Comparison of ENCODE assay signal across 7 cellular contexts in the genomic region with DNA sequence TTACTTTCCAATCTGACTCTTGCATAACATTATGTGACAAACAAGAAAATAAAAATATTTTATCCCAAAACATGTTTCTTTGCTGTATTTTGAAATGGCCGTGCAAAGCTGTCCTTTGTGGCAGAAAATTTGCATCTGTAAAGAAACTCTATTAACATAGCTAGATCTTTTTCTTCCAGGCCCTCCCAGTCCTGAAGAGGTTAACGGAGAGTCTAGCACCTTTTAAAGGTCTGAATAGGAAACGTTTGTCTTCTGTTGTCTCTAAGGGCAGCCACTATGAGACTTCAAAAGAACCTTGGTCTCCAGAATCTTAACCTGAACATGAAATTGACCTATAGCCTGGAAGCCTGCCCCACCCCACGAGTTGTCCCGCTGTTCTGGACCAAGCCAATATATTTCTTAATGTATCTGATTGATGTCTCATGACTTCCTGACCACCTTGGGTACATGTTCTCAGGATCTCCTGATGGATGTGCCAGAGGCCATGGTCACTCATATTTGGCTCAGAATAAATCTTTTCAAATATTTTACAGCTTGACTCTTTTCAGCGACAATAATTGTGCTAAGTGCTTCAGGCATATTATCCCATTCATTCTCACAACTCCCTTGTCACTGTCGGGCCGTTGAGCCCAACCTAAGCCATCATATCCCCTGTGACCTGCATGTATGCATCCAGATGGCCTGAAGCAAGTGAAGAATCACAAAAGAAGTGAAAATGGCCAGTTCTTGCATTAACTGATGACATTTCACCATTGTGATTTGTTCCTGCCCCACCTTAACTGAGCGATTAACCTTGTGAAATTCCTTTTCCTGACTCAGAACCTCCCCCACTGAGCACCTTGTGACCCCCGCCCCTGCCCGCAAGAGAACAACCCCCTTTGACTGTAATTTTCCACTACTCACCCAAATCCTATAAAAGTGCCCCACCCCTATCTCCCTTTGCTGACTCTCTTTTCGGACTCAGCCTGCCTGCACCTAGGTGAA.
DNase-seq lines count a peak whose midpoint lies in the region; TF ChIP-seq lines count a peak whose summit lies in the region.
"Not testable (repeated sequence)": the region's sequence is repeated elsewhere in the genome, so short reads cannot be mapped to it uniquely, and the experiment has no call there.

No MANE protein-coding gene starts in this region.

- not testable (repeated sequence) for H4K8ac ChIP-seq in H9 (replicated peaks; ENCODE audit: insufficient read length, low read depth, low read length)

- not testable (repeated sequence) for H3K27me3 Mint-ChIP-seq in Calu3 (ENCODE audit: unreplicated experiment); H9 (ENCODE audit: low read depth); glutamatergic neuron (ENCODE audit: unreplicated experiment); neural progenitor cell (ENCODE audit: insufficient read depth, low read depth)

- peak overlapping the region; percentile 94 for H3K27ac ChIP-seq in H9 (ENCODE audit: insufficient read length, low read depth, low read length)
- peak overlapping the region; percentile 95 for H3K27ac ChIP-seq in HUES48 (ENCODE audit: low read depth, low read length)
- H3K27ac ChIP-seq in PC-9: 0 out of 2 replicates have a peak overlapping the region, but pooled peaks have one; percentile 23
- H3K27ac ChIP-seq in neural progenitor cell: not testable (repeated sequence)

- not testable (repeated sequence) for H3K18ac ChIP-seq in H9 (ENCODE audit: insufficient read length, low read depth, low read length)

- not testable (repeated sequence) for TF ChIP-seq CTCF in Calu3 (IDR thresholded peaks at IDR 0.05; ENCODE audit: unreplicated experiment); H9 (conservative IDR thresholded peaks at IDR 0.05); PC-9 (conservative IDR thresholded peaks at IDR 0.05); glutamatergic neuron (IDR thresholded peaks at IDR 0.05; ENCODE audit: partially characterized antibody, unreplicated experiment); neural progenitor cell (IDR thresholded peaks at IDR 0.05)

- not testable (repeated sequence) for H3K23me2 ChIP-seq in H9 (ENCODE audit: insufficient read length, low read depth, low read length, poor library complexity, severe bottlenecking)

- not testable (repeated sequence) for H3K4ac ChIP-seq in H9 (ENCODE audit: low read depth, low read length)

- peak overlapping the region; percentile 33 for H3K4me2 ChIP-seq in H9 (ENCODE audit: insufficient read depth, insufficient read length, low read length)
- H3K4me2 ChIP-seq in PC-9: peak overlapping the region; percentile 31; the same call in 1 of the 2 replicates
- not testable (repeated sequence) for H3K4me2 ChIP-seq in neural progenitor cell

- H2BK15ac ChIP-seq in H9 (ENCODE audit: low read depth, low read length): not testable (repeated sequence)

- peak overlapping the region; percentile 32 for H3K4me3 ChIP-seq in HUES48 (ENCODE audit: low read depth, low read length)
- H3K4me3 ChIP-seq in PC-9, neural progenitor cell: not testable (repeated sequence)

- H3K27me3 ChIP-seq in H9 (ENCODE audit: insufficient read depth, low read length); HUES48 (ENCODE audit: control insufficient read depth, insufficient read depth, low read length); PC-9 (ENCODE audit: insufficient read depth, low read depth); neural progenitor cell: not testable (repeated sequence)

- WGBS in H9 (ENCODE audit: extremely low coverage, insufficient read length, low lambda C conversion rate): no CpG with 5 or more reads among the region's 12 CpGs

- not testable (repeated sequence) for H2AK5ac ChIP-seq in H9 (ENCODE audit: insufficient read length, low read length)

- H3K4me3 Mint-ChIP-seq in Calu3 (ENCODE audit: low read depth, unreplicated experiment) (peak overlapping the region; percentile 26), H9 (peak overlapping the region in 1 of 2 experiments; percentile 37; a peak in 2 of 5 replicates)
- H3K4me3 Mint-ChIP-seq in glutamatergic neuron (ENCODE audit: unreplicated experiment); neural progenitor cell: not testable (repeated sequence)

- H3T11ph ChIP-seq in H9 (ENCODE audit: low read length): not testable (repeated sequence)

- not testable (repeated sequence) for H3K79me1 ChIP-seq in H9 (ENCODE audit: insufficient read depth, low read depth, low read length, poor library complexity, severe bottlenecking)

- CTCF ChIA-PET in Calu3 (lab: Charles Lee); PC-9 (lab: Charles Lee): not testable (repeated sequence)

- H3K36me3 ChIP-seq in HUES48 (ENCODE audit: control insufficient read depth, insufficient read depth, low read length); PC-9 (ENCODE audit: low read depth); neural progenitor cell: not testable (repeated sequence)

- not testable (repeated sequence) for H3K4me1 ChIP-seq in H9 (ENCODE audit: insufficient read depth, low read length); PC-9 (replicated peaks; ENCODE audit: insufficient read depth)
- H3K4me1 ChIP-seq in HUES48 (ENCODE audit: control insufficient read depth, insufficient read depth, low read length) (peaks cover 31% of the 10 kb centered on the region), neural progenitor cell (peaks cover 12% of the 10 kb centered on the region)

- not testable (repeated sequence) for H2BK20ac ChIP-seq in H9 (ENCODE audit: low read depth, low read length, poor library complexity, severe bottlenecking)

- H2BK12ac ChIP-seq in H9 (ENCODE audit: insufficient read length, low read depth, low read length): not testable (repeated sequence)

- H3K9me3 Mint-ChIP-seq in Calu3 (ENCODE audit: low read depth, unreplicated experiment); glutamatergic neuron (ENCODE audit: unreplicated experiment); neural progenitor cell: not testable (repeated sequence)
- H3K9me3 Mint-ChIP-seq in H9: peaks cover 13 to 17% of the 10 kb centered on the region in 2 experiments

- H4K91ac ChIP-seq in H9 (ENCODE audit: insufficient read length, low read depth, low read length): not testable (repeated sequence)

- intact Hi-C loops in Calu3 (cut with micrococcal nuclease; ENCODE audit: unreplicated experiment); PC-9 (cut with micrococcal nuclease; ENCODE audit: unreplicated experiment): not testable (repeated sequence)

- not testable (repeated sequence) for H3K23ac ChIP-seq in H9 (ENCODE audit: insufficient read length, low read depth, low read length)

- not testable (repeated sequence) for H4K20me1 ChIP-seq in H9 (ENCODE audit: control insufficient read depth, insufficient read depth, insufficient read length); PC-9 (ENCODE audit: insufficient read depth); neural progenitor cell (ENCODE audit: low read depth)

- H3K4me1 Mint-ChIP-seq in Calu3 (ENCODE audit: low read depth, unreplicated experiment): peaks cover 16% of the 10 kb centered on the region
- H3K4me1 Mint-ChIP-seq in H9: peaks cover 22 to 30% of the 10 kb centered on the region in 2 experiments
- H3K4me1 Mint-ChIP-seq in glutamatergic neuron (ENCODE audit: low read depth, unreplicated experiment): peaks cover 19% of the 10 kb centered on the region
- not testable (repeated sequence) for H3K4me1 Mint-ChIP-seq in neural progenitor cell

- H3K56ac ChIP-seq in H9 (ENCODE audit: insufficient read length, low read depth, low read length): not testable (repeated sequence)

- H3F3A ChIP-seq in PC-9 (ENCODE audit: insufficient read depth, low read depth); neural progenitor cell (ENCODE audit: low read depth): not testable (repeated sequence)

- H3K9me2 ChIP-seq in PC-9 (ENCODE audit: insufficient read depth): not testable (repeated sequence)

- not testable (repeated sequence) for H3K36me3 Mint-ChIP-seq in Calu3 (ENCODE audit: insufficient read depth, unreplicated experiment); glutamatergic neuron (ENCODE audit: unreplicated experiment); neural progenitor cell
- H3K36me3 Mint-ChIP-seq in H9 (ENCODE audit: insufficient read depth in 1 of 3, low read depth in 3 of 3): peaks cover 9 to 18% (median 17%) of the 10 kb centered on the region in 3 experiments

- H3K79me2 ChIP-seq in H9 (ENCODE audit: insufficient read depth, low read length); PC-9 (ENCODE audit: low read depth); neural progenitor cell (ENCODE audit: low read depth): not testable (repeated sequence)

- not testable (repeated sequence) for H2AFZ ChIP-seq in H9 (ENCODE audit: low read length); PC-9
- H2AFZ ChIP-seq in neural progenitor cell (replicated peaks): peak overlapping the region; percentile 2

- POLR2A ChIA-PET in PC-9 (lab: Charles Lee; ENCODE audit: unreplicated experiment): not testable (repeated sequence)

- H3K9ac ChIP-seq in H9 (ENCODE audit: extremely low read depth, insufficient read length, low read length); neural progenitor cell: not testable (repeated sequence)
- H3K9ac ChIP-seq in HUES48 (ENCODE audit: low read depth, low read length): peak overlapping the region; percentile 22; the same call in 1 of the 2 replicates

- H3K9me3 ChIP-seq in H9 (ENCODE audit: control insufficient read depth, low read depth, low read length); PC-9 (ENCODE audit: insufficient read depth, low read depth); neural progenitor cell (ENCODE audit: low read depth): not testable (repeated sequence)
- peaks cover 18% of the 10 kb centered on the region for H3K9me3 ChIP-seq in HUES48 (ENCODE audit: control insufficient read depth, insufficient read depth, low read length)

- not testable (repeated sequence) for H2BK120ac ChIP-seq in H9 (ENCODE audit: low read depth, low read length, poor library complexity, severe bottlenecking)

- H2BK5ac ChIP-seq in H9 (ENCODE audit: insufficient read length, low read length): not testable (repeated sequence)

- H3K14ac ChIP-seq in H9 (ENCODE audit: insufficient read depth, low read length): not testable (repeated sequence)

- DNase-seq in Calu3; PC-9; glutamatergic neuron; neural progenitor cell (ENCODE audit: low spot score): not testable (repeated sequence)
- peak; percentile 73 for DNase-seq in H9
- peak; percentile 62 for DNase-seq in islet precursor cell

- H3K27ac Mint-ChIP-seq in Calu3 (ENCODE audit: unreplicated experiment) (peak overlapping the region; percentile 30), H9 (peak overlapping the region; percentile 58 to 96 (median 85); a peak in 6 of 7 replicates), glutamatergic neuron (ENCODE audit: unreplicated experiment) (peak overlapping the region; percentile 37)
- H3K27ac Mint-ChIP-seq in neural progenitor cell: not testable (repeated sequence)

- BruUV-seq in Calu3 (replicated peaks; lab: Mats Ljungman, UMichigan); PC-9 (replicated peaks; lab: Mats Ljungman, UMichigan): not testable (repeated sequence)

- not testable (repeated sequence) for H4K5ac ChIP-seq in H9 (ENCODE audit: insufficient read length, low read depth, low read length)
